ENCODE assay signal across 8 cellular contexts in the genomic region with DNA sequence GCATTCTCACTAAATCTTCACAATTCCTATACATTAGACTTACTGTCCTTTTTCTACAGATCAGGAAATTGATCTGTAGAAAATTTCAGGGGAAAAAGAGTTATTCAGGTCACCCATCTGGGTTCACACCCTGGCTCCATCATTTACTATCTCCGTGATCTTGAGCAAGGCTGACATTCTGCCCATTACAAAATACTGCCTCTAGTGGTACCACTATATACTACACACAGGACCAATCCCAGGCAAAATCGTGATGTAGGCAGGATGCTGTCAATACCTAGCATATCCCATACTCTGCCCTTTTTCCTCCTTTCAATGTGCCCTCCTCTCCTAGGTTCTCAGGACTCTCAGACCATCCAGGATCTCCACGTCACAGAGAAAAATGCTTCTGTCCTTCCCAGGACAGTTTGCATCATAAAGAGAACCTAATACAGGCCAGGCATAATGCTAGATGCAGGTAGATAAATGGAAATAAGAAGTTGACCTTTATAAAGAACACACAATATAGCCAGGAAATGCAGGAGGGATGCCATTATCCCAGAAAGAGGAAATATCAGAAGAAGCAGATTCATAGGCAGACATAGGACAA.
A peak's percentile ranks its signal among the peaks of the same experiment; 100 is the strongest.
DNase-seq lines count a peak whose midpoint lies in the region; ATAC-seq, FAIRE-seq and TF ChIP-seq lines count a peak whose summit lies in the region.

No MANE protein-coding gene starts in this region.

- DNase-seq in AG04450 (ENCODE audit: low read depth, low spot score) (no peak), GM13976 (ENCODE audit: low spot score) (no peak), NCI-H524 (lab: John Stamatoyannopoulos, UW) (peak; percentile 2 to 39), fibroblast of mammary gland (ENCODE audit: low read depth) (peak; percentile 19), urothelium cell line (ENCODE audit: low spot score) (peak; percentile 36), islet precursor cell (no peak)
- no peak for DNase-seq in stimulated activated CD4-positive, alpha-beta T cell treated with anti-CD3 and anti-CD28 coated beads, Interleukin-4, amount 100 ng/mL, for 24 hours

- POLR2A ChIA-PET in AG04450 (lab: Yijun Ruan, JAX): no interaction called here

- ATAC-seq in HG02759 (IDR thresholded peaks at IDR 0.05; ENCODE audit: unreplicated experiment): peak; percentile 82

- no peaks in the 10 kb centered on the region for H3K27me3 ChIP-seq in AG04450 (ENCODE audit: control insufficient read depth, insufficient read depth, low read length)

- no peaks in the 10 kb centered on the region for H3K9me3 ChIP-seq in AG04450 (ENCODE audit: control insufficient read depth, insufficient read depth, low read length)

- no peak overlapping the region for H3K27ac ChIP-seq in AG04450 (ENCODE audit: low read depth, low read length)

- CTCF ChIA-PET in AG04450 (lab: Charles Lee): interaction anchor here (0.8 kb wide), 1 partner anchor 16 kb away, joined by 4 read pairs; no protein-coding TSS in a partner anchor

- FAIRE-seq in urothelium cell line (lab: Jason Lieb, UNC): no peak

- TF ChIP-seq CTCF in AG04450 (IDR thresholded peaks at IDR 0.05; ENCODE audit: low read depth, low read length): peak; percentile 62
- TF ChIP-seq CTCF in GM13976 (IDR thresholded peaks at IDR 0.05; ENCODE audit: borderline replicate concordance, control extremely low read depth, extremely low read depth, insufficient read depth, missing control alignments): peak; percentile 12
- TF ChIP-seq CTCF in fibroblast of mammary gland (conservative IDR thresholded peaks at IDR 0.05; ENCODE audit: control insufficient read depth, insufficient read depth, low read depth, low read length): peak; percentile 63

- H3K4me3 ChIP-seq in AG04450 (ENCODE audit: low read depth, low read length): no peak overlapping the region
- no peak overlapping the region for H3K4me3 ChIP-seq in fibroblast of mammary gland (ENCODE audit: control insufficient read depth, low read depth, low read length)

- in situ Hi-C loops in GM13976 (cut with MboI; ENCODE audit: low sequenced_read_pairs, unreplicated experiment): no loop called here

Comparison
In these comparisons a context has a peak if more than half of its experiments do, and no peak if none do; other contexts are left out.
1. DNase-seq: peak in NCI-H524 (2 of 2), fibroblast of mammary gland (single experiment) and urothelium cell line (single experiment); none in AG04450 (single experiment), GM13976 (single experiment), stimulated activated CD4-positive, alpha-beta T cell treated with anti-CD3 and anti-CD28 coated beads, Interleukin-4, amount 100 ng/mL, for 24 hours (single experiment) and islet precursor cell (single experiment).
2. CTCF ChIP-seq: peak in every context shown above with its lines; median percentile 63 in fibroblast of mammary gland; 62 in AG04450; 12 in GM13976.